In the genomic region with DNA sequence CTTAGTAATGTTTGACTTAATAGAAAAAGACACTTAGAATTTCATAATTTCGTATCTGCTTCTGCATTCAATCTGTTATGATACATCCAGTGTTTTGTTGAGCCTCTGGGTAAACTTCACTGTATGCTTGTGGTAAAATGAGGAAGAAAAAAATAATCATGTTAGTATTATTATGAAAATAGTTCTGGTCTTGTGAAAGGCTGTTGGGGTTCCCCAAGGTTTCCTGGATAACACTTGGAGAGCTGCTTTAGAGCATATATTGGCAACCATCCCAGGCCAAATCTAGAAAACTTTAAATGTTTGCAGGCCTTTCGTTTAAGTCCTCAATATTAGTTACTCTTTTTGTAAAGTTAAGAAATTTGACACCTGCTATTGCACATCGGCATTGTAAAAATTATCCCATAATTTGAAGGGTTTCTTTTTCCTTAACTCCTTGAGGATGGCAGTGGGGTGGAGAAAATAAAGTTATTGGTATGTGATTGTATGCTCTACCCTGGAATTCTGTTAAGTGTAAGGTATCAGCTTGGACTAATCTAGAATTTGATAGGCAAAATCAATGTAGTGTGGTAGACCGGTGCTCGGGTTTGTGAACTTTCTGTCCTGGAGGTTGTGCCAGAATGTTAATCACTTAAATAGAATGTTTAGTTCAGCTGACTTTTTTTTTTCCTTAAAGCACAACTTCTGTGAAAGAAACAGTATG, we compare ENCODE assay signal across 11 cellular contexts. TPM values are rescaled to one million over a fixed set of nuclear protein-coding genes. Genes with fewer than 3 reads are reported as not detected.
A peak's percentile ranks its signal among the peaks of the same experiment; 100 is the strongest.
DNase-seq lines count a peak whose midpoint lies in the region; ATAC-seq, FAIRE-seq and TF ChIP-seq lines count a peak whose summit lies in the region.
"Had no signal": no experiment of that assay in that cellular context is flagged by ENCODE, and none has a peak within 500 bp of the region (broad histone marks: within the 10 kb centered on the region; RNA-seq: fewer than 3 reads in every experiment).

No MANE protein-coding gene starts in this region.

- in situ Hi-C loops in HepG2 (cut with HindIII; ENCODE audit: extremely low pct_ligation_motif_present, low pct_unique_long_range_greater_than_20kb): no loop called here

- H2BK120ac ChIP-seq in mesenchymal stem cell (ENCODE audit: low read depth, low read length): no peak overlapping the region

- peak overlapping the region in 1 of 3 donors; percentile 41 for H3K27ac ChIP-seq in right lobe of liver
- H3K27ac ChIP-seq in HepG2 (ENCODE audit: extremely low read length, insufficient read depth, low read length): no peak overlapping the region
- no peak overlapping the region for H3K27ac ChIP-seq in coronary artery
- H3K27ac ChIP-seq in mesenchymal stem cell (ENCODE audit: low read length, poor library complexity, severe bottlenecking): no peak overlapping the region
- H3K27ac ChIP-seq: foreskin keratinocyte had no signal

- H3K14ac ChIP-seq in mesenchymal stem cell (ENCODE audit: low read length in 2 of 2): no peak overlapping the region

- TF ChIP-seq EP300 in HepG2 (IDR thresholded peaks at IDR 0.05; ENCODE audit: low read depth in 2 of 2, low read length in 2 of 2) (no peak), HepG2 (CRISPR knock-in tag; IDR thresholded peaks at IDR 0.05; ENCODE audit: borderline replicate concordance) (no peak)

- H3K4me2 ChIP-seq in HepG2 (ENCODE audit: low read depth, low read length) (no peak overlapping the region), mesenchymal stem cell (ENCODE audit: low read length, poor library complexity, severe bottlenecking) (no peak overlapping the region)

- peaks cover 0 to 24% (median 10%) of the 10 kb centered on the region in 4 donors for H3K4me1 ChIP-seq in right lobe of liver
- H3K4me1 ChIP-seq in HepG2 (ENCODE audit: insufficient read depth, low read length): no peaks in the 10 kb centered on the region
- peaks cover 7% of the 10 kb centered on the region for H3K4me1 ChIP-seq in mesenchymal stem cell (ENCODE audit: control insufficient read depth, insufficient read depth, low read depth, low read length)

- no peak overlapping the region for H4K8ac ChIP-seq in mesenchymal stem cell (ENCODE audit: low read length)

- H3K27me3 Mint-ChIP-seq in type B pancreatic cell: no peaks in the 10 kb centered on the region

- no peak for FAIRE-seq in HepG2 (lab: Jason Lieb, UNC)

- CTCF ChIA-PET in HepG2 (lab: Yijun Ruan, JAX; ENCODE audit: low intra/inter-chr PET ratio, low total read pairs): no interaction called here

- H3K4me3 ChIP-seq in right lobe of liver: no peak overlapping the region
- H3K4me3 ChIP-seq in HepG2 (replicated peaks in 1 of 3; ENCODE audit: insufficient read depth in 1 of 3, low read depth in 2 of 3, low read length in 3 of 3): no peak overlapping the region
- H3K4me3 ChIP-seq in coronary artery: peak overlapping the region; percentile 37
- peak overlapping the region in 1 of 2 experiments; percentile 27 for H3K4me3 ChIP-seq in mesenchymal stem cell (ENCODE audit: insufficient read depth in 1 of 2, low read depth in 1 of 2, low read length in 2 of 2)
- H3K4me3 ChIP-seq: BLaER1 treated with 17β-estradiol and CSF1 and Interleukin-3, amounts not matched to agents 10 nM and 100 nM; skin epidermis had no signal

- H3K27me3 ChIP-seq in right lobe of liver (no peaks in the 10 kb centered on the region), HepG2 (ENCODE audit: control insufficient read depth in 1 of 2, insufficient read depth in 2 of 2, low read length in 2 of 2) (no peaks in the 10 kb centered on the region), mesenchymal stem cell (ENCODE audit: control insufficient read depth in 1 of 2, insufficient read depth in 1 of 2, low read length in 2 of 2) (no peaks in the 10 kb centered on the region)
- H3K27me3 ChIP-seq: BLaER1 treated with 17β-estradiol and CSF1 and Interleukin-3, amounts not matched to agents 10 nM and 100 nM; foreskin keratinocyte had no signal

- H4K20me1 ChIP-seq in HepG2 (ENCODE audit: insufficient read depth, low read length): peaks cover 23% of the 10 kb centered on the region

- no peak for TF ChIP-seq RAD21 in HepG2 (CRISPR knock-in tag; IDR thresholded peaks at IDR 0.05)

- no peak overlapping the region for H2BK15ac ChIP-seq in mesenchymal stem cell (ENCODE audit: low read depth, poor library complexity, severe bottlenecking)

- no peak for TF ChIP-seq POLR2A in right lobe of liver (IDR thresholded peaks at IDR 0.05)
- no peak for TF ChIP-seq POLR2A in HepG2 (IDR thresholded peaks at IDR 0.05; ENCODE audit: insufficient read depth in 1 of 2, low read depth in 2 of 2, low read length in 2 of 2)

- no peak overlapping the region for H3K23ac ChIP-seq in mesenchymal stem cell (ENCODE audit: low read length in 2 of 2)

- H2AFZ ChIP-seq in HepG2 (ENCODE audit: low read length) (no peak overlapping the region), mesenchymal stem cell (ENCODE audit: low read depth, low read length) (no peak overlapping the region)

- no TSS peak for BruUV-seq in HepG2 (replicated peaks; lab: Mats Ljungman, UMichigan)

- H3K4me1 Mint-ChIP-seq in type B pancreatic cell (ENCODE audit: unreplicated experiment): no peaks in the 10 kb centered on the region

- H3K9me3 Mint-ChIP-seq in type B pancreatic cell: no peaks in the 10 kb centered on the region

- 33% methylated on average over 5 of the region's 5 CpGs for WGBS in right lobe of liver (ENCODE audit: insufficient coverage, low coverage, low lambda C conversion rate, missing lambda C conversion rate)
- 97% methylated on average over 5 of the region's 5 CpGs for WGBS in HepG2 (ENCODE audit: low lambda C conversion rate)
- WGBS in mesenchymal stem cell: 100% methylated on average over 3 of the region's 5 CpGs

- peak overlapping the region; percentile 8 for H3K27ac Mint-ChIP-seq in type B pancreatic cell

- peaks cover 41% of the 10 kb centered on the region for H3K36me3 Mint-ChIP-seq in type B pancreatic cell

- H3K36me3 ChIP-seq in right lobe of liver (peaks cover 0 to 51% (median 15%) of the 10 kb centered on the region in 4 donors), HepG2 (replicated peaks in 1 of 2; ENCODE audit: control insufficient read depth in 1 of 2, insufficient read depth in 2 of 2, low read length in 2 of 2) (peaks cover 14 to 80% of the 10 kb centered on the region in 2 experiments), mesenchymal stem cell (ENCODE audit: control insufficient read depth in 1 of 2, insufficient read depth in 2 of 2, low read depth in 1 of 2, low read length in 2 of 2) (peaks cover 22 to 87% of the 10 kb centered on the region in 2 experiments)

- H3K79me1 ChIP-seq in mesenchymal stem cell (replicated peaks; ENCODE audit: low read length, poor library complexity, severe bottlenecking): peaks cover 4% of the 10 kb centered on the region

- H3K4me3 Mint-ChIP-seq in type B pancreatic cell: no peak overlapping the region

- H2AK5ac ChIP-seq in mesenchymal stem cell (ENCODE audit: low read length, severe bottlenecking): no peak overlapping the region

- H3K9ac ChIP-seq in HepG2 (ENCODE audit: insufficient read depth, low read depth, low read length) (no peak overlapping the region), mesenchymal stem cell (ENCODE audit: low read length) (peak overlapping the region; percentile 46)
- H3K9ac ChIP-seq: BLaER1 treated with 17β-estradiol and CSF1 and Interleukin-3, amounts not matched to agents 10 nM and 100 nM had no signal

- H3K18ac ChIP-seq in mesenchymal stem cell (ENCODE audit: low read depth in 1 of 2, low read length in 2 of 2): no peak overlapping the region

- H4K91ac ChIP-seq in mesenchymal stem cell (ENCODE audit: low read length): no peak overlapping the region

- peaks cover 32% of the 10 kb centered on the region for H3K79me2 ChIP-seq in HepG2 (ENCODE audit: insufficient read depth, low read length)

- H2BK12ac ChIP-seq in mesenchymal stem cell (ENCODE audit: low read length in 2 of 2): no peak overlapping the region

- peak; percentile 51 to 58 (median 54) for ATAC-seq in right lobe of liver
- ATAC-seq in HepG2: no peak
- ATAC-seq in GM18511 (IDR thresholded peaks at IDR 0.05; ENCODE audit: unreplicated experiment): no peak
- ATAC-seq in HG03342 (IDR thresholded peaks at IDR 0.05; ENCODE audit: unreplicated experiment): no peak
- ATAC-seq: foreskin keratinocyte had no signal

- DNase-seq in right lobe of liver: no peak
- DNase-seq in HepG2 (ENCODE audit: low spot score): no peak
- DNase-seq in coronary artery (ENCODE audit: low spot score): no peak
- peak; percentile 38 for DNase-seq in mesenchymal stem cell
- no peak for DNase-seq in type B pancreatic cell (ENCODE audit: extremely low spot score, unreplicated experiment)
- DNase-seq in DMS 273 (lab: John Stamatoyannopoulos, UW; ENCODE audit: unreplicated experiment): no peak
- DNase-seq: foreskin keratinocyte had no signal

- POLR2A ChIA-PET in HepG2 (lab: Yijun Ruan, JAX): no interaction called here

- no peak overlapping the region for H2BK5ac ChIP-seq in mesenchymal stem cell (ENCODE audit: low read depth, low read length, poor library complexity, severe bottlenecking)

- no peaks in the 10 kb centered on the region for H3K9me3 ChIP-seq in right lobe of liver
- H3K9me3 ChIP-seq in HepG2 (ENCODE audit: low read length): no peaks in the 10 kb centered on the region
- H3K9me3 ChIP-seq in mesenchymal stem cell (ENCODE audit: control insufficient read depth, low read length): no peaks in the 10 kb centered on the region
- H3K9me3 ChIP-seq: BLaER1 treated with 17β-estradiol and CSF1 and Interleukin-3, amounts not matched to agents 10 nM and 100 nM had no signal

- no peak for TF ChIP-seq CTCF in right lobe of liver (IDR thresholded peaks at IDR 0.05)
- TF ChIP-seq CTCF in HepG2 (CRISPR knock-in tag; IDR thresholded peaks at IDR 0.05): no peak
- TF ChIP-seq CTCF in coronary artery (IDR thresholded peaks at IDR 0.05): no peak
- no peak for TF ChIP-seq CTCF in type B pancreatic cell (conservative IDR thresholded peaks at IDR 0.05)

- intact Hi-C loops in right lobe of liver (cut with DNase I) (loop anchor here in 1 of 2 donors (10.0 kb wide), 1 partner anchor 53 kb away; the partner anchor contains the start of gene WAC), HepG2 (cut with micrococcal nuclease; ENCODE audit: unreplicated experiment) (no loop called here)

- no peak overlapping the region for H3K4ac ChIP-seq in mesenchymal stem cell (ENCODE audit: low read depth in 1 of 2, low read length in 2 of 2)

RNA-seq across cellular contexts. Expression of gene WAC, which starts 54.5 kb away (rescaled TPM):
- total RNA-seq in right lobe of liver (10 to 100 TPM; 34.3 to 52.4 (median 48.9) TPM), HepG2 (2016; rRNA removed; fragmentation: Illumina TruSeq; extraction: Trizol) (69.1 and 70.2 TPM in 2 replicates), type B pancreatic cell (ENCODE audit: low replicate concordance) (110 and 115 TPM in 2 replicates)
- 22.3 and 23.3 TPM in 2 replicates for total RNA-seq in HepG2 (2016; cell fraction: cytosol; rRNA removed; fragmentation: Illumina TruSeq; extraction: Trizol; ENCODE audit: low read depth)
- 68.2 and 73.1 TPM in 2 replicates for total RNA-seq in HepG2 (2016; cell fraction: insoluble cytoplasmic fraction; rRNA removed; fragmentation: Illumina TruSeq; extraction: Trizol)
- total RNA-seq in HepG2 (2016; cell fraction: membrane; rRNA removed; fragmentation: Illumina TruSeq; extraction: Trizol): 51.1 and 64.4 TPM in 2 replicates
- total RNA-seq in HepG2 (2016; cell fraction: nucleus; rRNA removed; fragmentation: Illumina TruSeq; extraction: Trizol): 66.1 and 73.8 TPM in 2 replicates
- 85.2 and 96.2 TPM in 2 replicates for polyA plus RNA-seq in HepG2 (2011; rRNA removed)
- polyA plus RNA-seq in HepG2 (2011; cell fraction: cytosol; rRNA removed): 48.8 and 67.1 TPM in 2 replicates
- polyA plus RNA-seq in HepG2 (2011; cell fraction: nucleus; rRNA removed): 38.1 and 40.6 TPM in 2 replicates
- polyA plus RNA-seq in HepG2 (2012): 63.9 and 73.2 TPM in 2 replicates
- 8.0 and 9.8 TPM in 2 replicates for polyA plus RNA-seq in HepG2 (2016; cell fraction: cytosol; fragmentation: Illumina TruSeq; extraction: Trizol; ENCODE audit: low read depth)
- polyA plus RNA-seq in HepG2 (2016; cell fraction: insoluble cytoplasmic fraction; fragmentation: Illumina TruSeq; extraction: Trizol; ENCODE audit: low read depth): 85.0 and 88.2 TPM in 2 replicates
- polyA plus RNA-seq in HepG2 (2016; cell fraction: membrane; fragmentation: Illumina TruSeq; extraction: Trizol; ENCODE audit: low read depth): 33.0 and 38.6 TPM in 2 replicates
- polyA plus RNA-seq in HepG2 (2016; cell fraction: nucleus; fragmentation: Illumina TruSeq; extraction: Trizol; ENCODE audit: insufficient read depth, low read depth): 68.4 and 72.1 TPM in 2 replicates
- 86.5 and 108 TPM in 2 replicates for polyA minus RNA-seq in HepG2 (2011; rRNA and poly(A)+ RNA removed; ENCODE audit: low replicate concordance)
- 44.2 and 45.6 TPM in 2 replicates for polyA minus RNA-seq in HepG2 (2011; cell fraction: cytosol; rRNA and poly(A)+ RNA removed)
- polyA minus RNA-seq in HepG2 (2011; cell fraction: nucleus; rRNA and poly(A)+ RNA removed): 145 and 151 TPM in 2 replicates
- polyA plus RNA-seq in mesenchymal stem cell (2013, experiment 1 of 2): 94.3 TPM
- 90.8 TPM for polyA plus RNA-seq in mesenchymal stem cell (2013, experiment 2 of 2)

Comparison
In these comparisons a context has a peak if more than half of its experiments do, and no peak if none do; other contexts are left out.
1. ATAC-seq: peak in right lobe of liver (4 of 4); none in HepG2 (single experiment), GM18511 (single experiment) and HG03342 (single experiment).